Comparison of ENCODE assay signal across 1 cellular context in the genomic region with DNA sequence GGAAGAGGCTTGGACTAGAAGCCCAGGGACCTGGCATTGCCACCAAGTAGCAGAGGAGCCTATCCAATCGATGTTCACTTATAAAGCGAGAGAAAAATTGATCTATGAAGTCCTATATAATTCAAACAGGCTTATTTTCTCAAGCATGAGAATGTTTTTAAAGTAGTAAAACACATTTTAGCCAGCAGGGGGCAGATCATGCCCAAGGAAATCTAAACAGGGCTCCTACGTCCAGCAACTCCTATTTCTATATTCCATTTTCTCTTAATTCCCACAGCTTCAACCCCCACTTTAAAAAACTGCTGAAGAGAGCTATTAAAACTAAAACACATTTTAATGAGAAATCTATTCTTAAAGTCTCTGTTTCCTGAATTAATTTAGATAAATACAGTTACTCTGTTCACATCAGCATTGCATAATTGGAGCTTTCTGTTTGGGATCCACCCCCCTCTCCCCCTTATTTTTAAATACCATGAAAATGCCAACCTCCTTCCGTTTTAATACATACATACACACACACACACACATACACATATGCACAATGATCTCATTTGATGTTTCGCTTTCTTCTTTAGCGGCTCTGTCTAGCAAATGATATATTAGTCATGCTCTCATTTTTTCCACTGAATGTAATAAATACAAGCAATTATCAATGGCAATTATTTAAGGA.
TF ChIP-seq lines count a peak whose summit lies in the region.

No MANE protein-coding gene starts in this region.

TF ChIP-seq in liver, 16 proteins besides CTCF, POLR2A, EP300 and RAD21 (continued from another document):
- TF ChIP-seq MAX (IDR thresholded peaks at IDR 0.05) (no peak), ZBTB33 (IDR thresholded peaks at IDR 0.05) (no peak), SP1 (IDR thresholded peaks at IDR 0.05) (no peak), JUND (IDR thresholded peaks at IDR 0.05) (no peak), FOXA2 (IDR thresholded peaks at IDR 0.05) (no peak), REST (IDR thresholded peaks at IDR 0.05) (no peak)
